18 cellular contexts compared by ENCODE assay signal in the genomic region with DNA sequence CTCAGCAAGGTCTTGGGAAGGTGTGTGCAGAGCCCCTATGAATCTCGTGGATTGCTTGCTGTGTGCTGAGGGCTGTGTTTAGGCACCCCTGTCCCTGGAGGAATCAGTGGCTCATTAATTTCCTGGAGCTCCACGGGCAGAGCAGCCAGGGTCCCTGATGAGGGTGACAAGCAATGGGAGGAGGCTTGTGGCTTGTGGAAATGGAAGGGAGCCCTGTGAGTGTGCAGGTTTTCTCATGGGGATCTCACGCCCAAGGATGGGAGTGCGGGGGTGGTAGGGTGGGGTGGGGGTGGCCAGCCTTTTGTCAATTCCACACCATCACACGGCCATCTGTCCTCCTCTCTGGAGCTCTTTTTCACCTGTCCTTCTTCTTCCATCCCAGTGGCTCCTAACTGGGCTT.
"Had no signal": no experiment of that assay in that cellular context is flagged by ENCODE, and none has a peak within 500 bp of the region (broad histone marks: within the 10 kb centered on the region; RNA-seq: fewer than 3 reads in every experiment).

No MANE protein-coding gene starts in this region.

- H3K36me3 ChIP-seq: brain microvascular endothelial cell, gastroesophageal sphincter, heart right ventricle, left lung, suprapubic skin had no signal

- H3K4me3 Mint-ChIP-seq: activated B cell treated with CpG ODN at 0.5 μM for 24 hours; activated naive CD8-positive, alpha-beta T cell treated with anti-CD3 and anti-CD28 coated beads, Interleukin-2, amount 10 ng/mL, durations not matched to agents 7 days and 5 days; type B pancreatic cell had no signal

- H3K9me3 ChIP-seq: gastroesophageal sphincter, left lung, mucosa of descending colon, suprapubic skin had no signal

- DNase-seq: activated B cell treated with CpG ODN at 0.5 μM for 24 hours; activated CD4-positive, alpha-beta T cell treated with anti-CD3 and anti-CD28 coated beads for 48 hours; activated naive CD8-positive, alpha-beta T cell treated with anti-CD3 and anti-CD28 coated beads, Interleukin-2, amount 10 ng/mL, durations not matched to agents 7 days and 5 days; brain microvascular endothelial cell; cerebellar nuclear complex; heart right ventricle; left lung; mammary epithelial cell; mucosa of descending colon; naive thymus-derived CD4-positive, alpha-beta T cell; stimulated activated CD4-positive, alpha-beta T cell treated with anti-CD3 and anti-CD28 coated beads, Interleukin-15, amount 100 ng/mL, for 24 hours; stimulated activated CD4-positive, alpha-beta T cell treated with anti-CD3 and anti-CD28 coated beads, Interleukin-4, amount 100 ng/mL, for 1 hour; stimulated activated naive CD8-positive, alpha-beta T cell treated with anti-CD3 and anti-CD28 coated beads, Interleukin-15, Interleukin-2, amounts not matched to agents 100 U/mL and 50 U/mL, for 24 hours had no signal

- H3K27ac ChIP-seq: brain microvascular endothelial cell, gastroesophageal sphincter, heart right ventricle, left lung, suprapubic skin had no signal

- H3K27me3 Mint-ChIP-seq: activated B cell treated with CpG ODN at 0.5 μM for 24 hours; activated naive CD8-positive, alpha-beta T cell treated with anti-CD3 and anti-CD28 coated beads, Interleukin-2, amount 10 ng/mL, durations not matched to agents 7 days and 5 days; naive thymus-derived CD4-positive, alpha-beta T cell; type B pancreatic cell had no signal

- FAIRE-seq: endometrium, islet of Langerhans had no signal

- H3K27ac Mint-ChIP-seq: activated naive CD8-positive, alpha-beta T cell treated with anti-CD3 and anti-CD28 coated beads, Interleukin-2, amount 10 ng/mL, durations not matched to agents 7 days and 5 days; type B pancreatic cell had no signal

- H3K4me3 ChIP-seq: gastroesophageal sphincter, heart right ventricle, left lung, mucosa of descending colon, suprapubic skin had no signal

- ATAC-seq: gastroesophageal sphincter; heart right ventricle; left lung; mucosa of descending colon; naive thymus-derived CD4-positive, alpha-beta T cell; stimulated activated naive CD8-positive, alpha-beta T cell treated with anti-CD3 and anti-CD28 coated beads, Interleukin-15, Interleukin-2, amounts not matched to agents 100 U/mL and 50 U/mL, for 24 hours had no signal

- H3K27me3 ChIP-seq: brain microvascular endothelial cell, gastroesophageal sphincter, heart right ventricle, left lung, suprapubic skin had no signal
